Comparison of ENCODE assay signal across 9 cellular contexts in the genomic region with DNA sequence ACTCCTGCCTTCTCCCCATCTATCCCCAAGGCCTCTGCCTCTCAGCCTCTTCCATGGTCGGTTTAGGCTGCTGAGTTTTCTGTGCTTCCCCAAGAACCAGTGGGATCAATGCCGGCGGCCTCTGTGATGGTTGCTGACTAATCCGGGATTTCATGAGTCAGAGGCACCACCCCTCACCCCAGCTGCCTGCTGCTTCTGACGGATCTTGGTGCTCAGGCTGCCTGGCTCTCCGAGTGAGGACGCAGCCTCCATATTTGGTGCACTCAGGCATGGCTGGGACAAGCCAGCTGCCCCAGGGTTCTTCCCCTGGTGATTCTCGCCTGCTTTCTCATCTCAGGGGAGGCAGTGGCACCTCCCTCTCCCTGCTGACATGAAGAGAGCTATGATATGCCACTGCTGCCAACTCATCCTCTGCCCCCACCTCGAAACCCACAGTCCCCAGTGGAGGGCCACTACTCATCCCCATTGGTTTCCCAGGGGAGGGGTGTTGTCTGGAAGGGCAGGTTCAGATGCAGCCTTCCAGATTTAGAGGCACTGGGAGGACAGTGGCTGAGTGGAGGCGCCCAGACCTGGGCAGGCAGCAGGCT. TPM values are rescaled to one million over a fixed set of nuclear protein-coding genes. Genes with fewer than 3 reads are reported as not detected.
A peak's percentile ranks its signal among the peaks of the same experiment; 100 is the strongest.
DNase-seq lines count a peak whose midpoint lies in the region; ATAC-seq and TF ChIP-seq lines count a peak whose summit lies in the region.
"Had no signal": no experiment of that assay in that cellular context is flagged by ENCODE, and none has a peak within 500 bp of the region (broad histone marks: within the 10 kb centered on the region; RNA-seq: fewer than 3 reads in every experiment).

No MANE protein-coding gene starts in this region.

- ATAC-seq in HG02884 (IDR thresholded peaks at IDR 0.05; ENCODE audit: unreplicated experiment): no peak

- peaks cover 50% of the 10 kb centered on the region for H3K27me3 Mint-ChIP-seq in neural crest cell (ENCODE audit: low read depth)

- H3K4me3 Mint-ChIP-seq in neural crest cell: peak overlapping the region; percentile 49

- H3K9me3 Mint-ChIP-seq in neural crest cell: no peaks in the 10 kb centered on the region

- no peak for TF ChIP-seq CTCF in neural crest cell (conservative IDR thresholded peaks at IDR 0.05)

- peaks cover 16% of the 10 kb centered on the region for H3K4me1 Mint-ChIP-seq in neural crest cell

- H3K36me3 Mint-ChIP-seq in neural crest cell (ENCODE audit: low read depth): no peaks in the 10 kb centered on the region

- peak; percentile 98 for DNase-seq in ELR (ENCODE audit: low read depth)
- DNase-seq in NCI-H2171 (lab: John Stamatoyannopoulos, UW): peak; percentile 16
- DNase-seq in cerebellar cortex (ENCODE audit: low spot score): peak; percentile 46
- DNase-seq in neural crest cell (ENCODE audit: low read depth, low spot score): no peak
- DNase-seq in KG1 (lab: John Stamatoyannopoulos, UW): no peak
- no peak for DNase-seq in NCI-H1930 (lab: John Stamatoyannopoulos, UW)
- DNase-seq in SKM-1 (lab: John Stamatoyannopoulos, UW; ENCODE audit: unreplicated experiment): no peak

- H3K27ac Mint-ChIP-seq in neural crest cell (ENCODE audit: unreplicated experiment): no peak overlapping the region

RNA-seq across cellular contexts. Expression of gene MAN1B1, which starts 3.3 kb away (rescaled TPM):
- total RNA-seq in neural crest cell: 50.4 and 54.0 TPM in 2 replicates

RNA-seq across cellular contexts. Expression of gene UAP1L1, which starts 6.2 kb away (rescaled TPM):
- total RNA-seq in neural crest cell: 2.6 and 2.9 TPM in 2 replicates

RNA-seq across cellular contexts. Expression of gene SAPCD2, which starts 13.2 kb away (rescaled TPM):
- total RNA-seq in neural crest cell: 29.8 and 31.1 TPM in 2 replicates

RNA-seq across cellular contexts. Expression of gene ENTPD2, which starts 29.6 kb away (rescaled TPM):
- not detected in 2 replicates for total RNA-seq in neural crest cell
- total RNA-seq: T-helper 2 cell treated with Interferon-gamma antibody and Interleukin-4, amounts not matched to agents 100 ng/mL and 5 ng/mL, for 36 hours had no signal

RNA-seq across cellular contexts. Expression of gene DPP7, which starts 31.0 kb away (rescaled TPM):
- total RNA-seq in neural crest cell: 37.9 and 46.5 TPM in 2 replicates

Comparison
In these comparisons a context has a peak if more than half of its experiments do, and no peak if none do; other contexts are left out.
1. DNase-seq: peak in ELR (single experiment), NCI-H2171 (single experiment) and cerebellar cortex (single experiment); none in neural crest cell (single experiment), KG1 (single experiment), NCI-H1930 (0 of 2) and SKM-1 (single experiment).